10 cellular contexts compared by ENCODE assay signal in genomic region chr9:131266301-131267229, GRCh38. TPM values are rescaled to one million over a fixed set of nuclear protein-coding genes. Genes with fewer than 3 reads are reported as not detected.
DNase-seq lines count a peak whose midpoint lies in the region; ATAC-seq and TF ChIP-seq lines count a peak whose summit lies in the region.
"Had no signal": no experiment of that assay in that cellular context is flagged by ENCODE, and none has a peak within 500 bp of the region (broad histone marks: within the 10 kb centered on the region; RNA-seq: fewer than 3 reads in every experiment).

No MANE protein-coding gene starts in this region.

- H3K9me3 Mint-ChIP-seq in stimulated activated memory B cell treated with anti-CD40 and anti-IgM and Interleukin-4, amounts not matched to agents 10 μg/mL and 1 μg/mL and 100 μg/mL, for 72 hours, result no peaks in the 10 kb centered on the region

- in situ Hi-C loops in ACHN (cut with HindIII; ENCODE audit: low pct_ligation_motif_present, low pct_unique_long_range_greater_than_20kb, low sequenced_read_pairs), result no loop called here

- H2AFZ ChIP-seq in Loucy (ENCODE audit: low read length), result no peak overlapping the region

- no peaks in the 10 kb centered on the region for H3F3A ChIP-seq in Loucy (ENCODE audit: low read depth)

- no peaks in the 10 kb centered on the region for H3K9me3 ChIP-seq in Loucy (ENCODE audit: insufficient read depth, low read depth, low read length)
- H3K9me3 ChIP-seq: tibial nerve had no signal

- H3K36me3 Mint-ChIP-seq in stimulated activated memory B cell treated with anti-CD40 and anti-IgM and Interleukin-4, amounts not matched to agents 10 μg/mL and 1 μg/mL and 100 μg/mL, for 72 hours, result peaks cover 12% of the 10 kb centered on the region

- no peak overlapping the region for H3K4me3 Mint-ChIP-seq in stimulated activated memory B cell treated with anti-CD40 and anti-IgM and Interleukin-4, amounts not matched to agents 10 μg/mL and 1 μg/mL and 100 μg/mL, for 72 hours

- intact Hi-C loops in left cardiac atrium (cut with DNase I), result no loop called here

- ATAC-seq in left cardiac atrium (peak; percentile 6 to 51), GM21390 (IDR thresholded peaks at IDR 0.05; ENCODE audit: unreplicated experiment) (no peak), GM21717 (IDR thresholded peaks at IDR 0.05; ENCODE audit: unreplicated experiment) (no peak)
- ATAC-seq in stimulated activated memory B cell treated with anti-CD40 and anti-IgM and Interleukin-4, amounts not matched to agents 10 μg/mL and 1 μg/mL and 100 μg/mL, for 72 hours, result no peak

- no peaks in the 10 kb centered on the region for H3K27me3 ChIP-seq in Loucy (ENCODE audit: insufficient read depth, low read length, poor library complexity, severe bottlenecking)
- H3K27me3 ChIP-seq: tibial nerve had no signal

- peaks cover 48% of the 10 kb centered on the region for H3K4me1 ChIP-seq in Loucy (ENCODE audit: insufficient read depth, low read length, poor library complexity, severe bottlenecking)

- H4K20me1 ChIP-seq in Loucy (ENCODE audit: insufficient read depth, low read length, poor library complexity, severe bottlenecking), result no peaks in the 10 kb centered on the region

- no peak for TF ChIP-seq CTCF in Loucy (conservative IDR thresholded peaks at IDR 0.05; ENCODE audit: low read length)

- H3K4me3 ChIP-seq in Loucy (ENCODE audit: low read length, poor library complexity, severe bottlenecking), result peak overlapping the region; percentile 8
- H3K4me3 ChIP-seq: tibial nerve had no signal

- no peaks in the 10 kb centered on the region for H3K27me3 Mint-ChIP-seq in stimulated activated memory B cell treated with anti-CD40 and anti-IgM and Interleukin-4, amounts not matched to agents 10 μg/mL and 1 μg/mL and 100 μg/mL, for 72 hours

- peaks cover 10% of the 10 kb centered on the region; the same call in 1 of the 2 replicates for H3K36me3 ChIP-seq in Loucy (ENCODE audit: insufficient read depth, low read length)
- H3K36me3 ChIP-seq: tibial nerve had no signal

- DNase-seq in activated T-cell treated with anti-CD3 and anti-CD28 coated beads, Interleukin-2, amount 50 U/mL, for 48 hours, result peak; percentile 58 to 61
- no peak for DNase-seq in left cardiac atrium
- DNase-seq in ACHN, result no peak
- DNase-seq: NCI-H446 treated with DMSO at 0.1 percent for 48 hours, small intestine had no signal

- H3K79me2 ChIP-seq in Loucy (ENCODE audit: insufficient read depth, low read length), result peaks cover 76% of the 10 kb centered on the region

- no peaks in the 10 kb centered on the region for H3K9me2 ChIP-seq in Loucy (replicated peaks; ENCODE audit: low read depth, low read length)

- H3K4me1 Mint-ChIP-seq in stimulated activated memory B cell treated with anti-CD40 and anti-IgM and Interleukin-4, amounts not matched to agents 10 μg/mL and 1 μg/mL and 100 μg/mL, for 72 hours, result peaks cover 88% of the 10 kb centered on the region

- peak overlapping the region; percentile 87 for H3K27ac Mint-ChIP-seq in stimulated activated memory B cell treated with anti-CD40 and anti-IgM and Interleukin-4, amounts not matched to agents 10 μg/mL and 1 μg/mL and 100 μg/mL, for 72 hours

- peak overlapping the region; percentile 53 for H3K4me2 ChIP-seq in Loucy (ENCODE audit: low read depth, low read length, poor library complexity, severe bottlenecking)

- peak overlapping the region; percentile 49 for H3K9ac ChIP-seq in Loucy (ENCODE audit: low read depth, low read length, poor library complexity, severe bottlenecking)

RNA-seq across cellular contexts. Expression of gene FAM78A, which starts 9.7 kb away (rescaled TPM):
- 10 to 100 TPM; 50.4 to 60.5 TPM for total RNA-seq in left cardiac atrium

RNA-seq across cellular contexts. Expression of gene PLPP7, which starts 23.0 kb away (rescaled TPM):
- 100 to 1,000 TPM in 1 of 2 donors, 10 to 100 TPM in 1; 82.7 to 108 TPM for total RNA-seq in left cardiac atrium

Comparison
In these comparisons a context has a peak if more than half of its experiments do, and no peak if none do; other contexts are left out.
1. DNase-seq: peak in activated T-cell treated with anti-CD3 and anti-CD28 coated beads, Interleukin-2, amount 50 U/mL, for 48 hours (2 of 2); none in left cardiac atrium (single experiment) and ACHN (single experiment).
2. ATAC-seq: peak in left cardiac atrium (2 of 2); none in stimulated activated memory B cell treated with anti-CD40 and anti-IgM and Interleukin-4, amounts not matched to agents 10 μg/mL and 1 μg/mL and 100 μg/mL, for 72 hours (single experiment), GM21390 (single experiment) and GM21717 (single experiment).